17 cellular contexts compared by ENCODE assay signal in genomic region chr14:57938533-57938932, GRCh38.
DNase-seq lines count a peak whose midpoint lies in the region; ATAC-seq and TF ChIP-seq lines count a peak whose summit lies in the region.
"Had no signal": no experiment of that assay in that cellular context is flagged by ENCODE, and none has a peak within 500 bp of the region (broad histone marks: within the 10 kb centered on the region; RNA-seq: fewer than 3 reads in every experiment).

No MANE protein-coding gene starts in this region.

- no peaks in the 10 kb centered on the region for H3K27me3 ChIP-seq in BLaER1 treated with 17β-estradiol and CSF1 and Interleukin-3, amounts not matched to agents 10 nM and 100 nM
- H3K27me3 ChIP-seq: BE2C had no signal

- H3K27ac Mint-ChIP-seq in effector memory CD8-positive, alpha-beta T cell = no peak overlapping the region
- H3K27ac Mint-ChIP-seq in glutamatergic neuron (ENCODE audit: unreplicated experiment) = no peak overlapping the region
- H3K27ac Mint-ChIP-seq: CD4-positive, CD25-positive, alpha-beta regulatory T cell; CD8-positive, alpha-beta T cell had no signal

- H3K9me3 ChIP-seq in BLaER1 treated with 17β-estradiol and CSF1 and Interleukin-3, amounts not matched to agents 10 nM and 100 nM (replicated peaks in 1 of 11) = no peaks in the 10 kb centered on the region
- H3K9me3 ChIP-seq: BE2C, Caco-2 had no signal

- peaks cover 5 to 22% (median 18%) of the 10 kb centered on the region in 10 experiments for H3K4me1 ChIP-seq in BLaER1 treated with 17β-estradiol and CSF1 and Interleukin-3, amounts not matched to agents 10 nM and 100 nM
- H3K4me1 ChIP-seq: BE2C, Caco-2 had no signal

- DNase-seq in ACHN (peak; percentile 39), RPMI8226 (peak; percentile 81), germinal center (ENCODE audit: low spot score) (no peak), glutamatergic neuron (no peak)
- no peak for DNase-seq in effector memory CD8-positive, alpha-beta T cell
- DNase-seq: AML-193; BE2C; Caco-2; CD4-positive, CD25-positive, alpha-beta regulatory T cell; CD8-positive, alpha-beta T cell; DMS153; DND-41; GOT3; H7; HCEC 1CT had no signal

- H3K4me3 ChIP-seq in BLaER1 treated with 17β-estradiol and CSF1 and Interleukin-3, amounts not matched to agents 10 nM and 100 nM = no peak overlapping the region

- H4K20me1 ChIP-seq in BLaER1 treated with 17β-estradiol and CSF1 and Interleukin-3, amounts not matched to agents 10 nM and 100 nM = no peaks in the 10 kb centered on the region

- H3K9me3 Mint-ChIP-seq in effector memory CD8-positive, alpha-beta T cell = peaks cover 0 to 3% of the 10 kb centered on the region in 2 donors
- peaks cover under 1% of the 10 kb centered on the region for H3K9me3 Mint-ChIP-seq in glutamatergic neuron (ENCODE audit: unreplicated experiment)
- H3K9me3 Mint-ChIP-seq: CD4-positive, CD25-positive, alpha-beta regulatory T cell; CD8-positive, alpha-beta T cell had no signal

- H3K36me3 Mint-ChIP-seq in effector memory CD8-positive, alpha-beta T cell (ENCODE audit: insufficient read depth) = no peaks in the 10 kb centered on the region
- no peaks in the 10 kb centered on the region for H3K36me3 Mint-ChIP-seq in glutamatergic neuron (ENCODE audit: unreplicated experiment)
- H3K36me3 Mint-ChIP-seq: CD4-positive, CD25-positive, alpha-beta regulatory T cell; CD8-positive, alpha-beta T cell had no signal

- no peak for ATAC-seq in effector memory CD8-positive, alpha-beta T cell (replicated peaks)
- ATAC-seq: CD8-positive, alpha-beta T cell had no signal

- H3K4me2 ChIP-seq in BLaER1 treated with 17β-estradiol and CSF1 and Interleukin-3, amounts not matched to agents 10 nM and 100 nM = peak overlapping the region in 10 of 11 experiments; percentile 4 to 60 (median 30); a peak in 9 of 22 replicates

- in situ Hi-C loops in ACHN (cut with HindIII; ENCODE audit: low pct_ligation_motif_present, low pct_unique_long_range_greater_than_20kb, low sequenced_read_pairs) = no loop called here

- no peak overlapping the region for H3K9ac ChIP-seq in BLaER1 treated with 17β-estradiol and CSF1 and Interleukin-3, amounts not matched to agents 10 nM and 100 nM

- no peak for TF ChIP-seq CTCF in glutamatergic neuron (IDR thresholded peaks at IDR 0.05; ENCODE audit: partially characterized antibody, unreplicated experiment)

- no peak overlapping the region for H3K27ac ChIP-seq in BLaER1 treated with 17β-estradiol and CSF1 and Interleukin-3, amounts not matched to agents 10 nM and 100 nM
- H3K27ac ChIP-seq: C4-2B had no signal

- no peaks in the 10 kb centered on the region for H3K4me1 Mint-ChIP-seq in effector memory CD8-positive, alpha-beta T cell (ENCODE audit: low read depth in 2 of 2)
- peaks cover 4% of the 10 kb centered on the region for H3K4me1 Mint-ChIP-seq in glutamatergic neuron (ENCODE audit: low read depth, unreplicated experiment)
- H3K4me1 Mint-ChIP-seq: CD4-positive, CD25-positive, alpha-beta regulatory T cell had no signal

- no peaks in the 10 kb centered on the region for H3K36me3 ChIP-seq in BLaER1 treated with 17β-estradiol and CSF1 and Interleukin-3, amounts not matched to agents 10 nM and 100 nM
- H3K36me3 ChIP-seq: BE2C had no signal

- no peaks in the 10 kb centered on the region for H3K27me3 Mint-ChIP-seq in effector memory CD8-positive, alpha-beta T cell
- no peaks in the 10 kb centered on the region for H3K27me3 Mint-ChIP-seq in glutamatergic neuron (ENCODE audit: unreplicated experiment)
- H3K27me3 Mint-ChIP-seq: CD4-positive, CD25-positive, alpha-beta regulatory T cell had no signal

- H3K4me3 Mint-ChIP-seq in effector memory CD8-positive, alpha-beta T cell = no peak overlapping the region
- H3K4me3 Mint-ChIP-seq in glutamatergic neuron (ENCODE audit: unreplicated experiment) = no peak overlapping the region
- H3K4me3 Mint-ChIP-seq: CD4-positive, CD25-positive, alpha-beta regulatory T cell; CD8-positive, alpha-beta T cell had no signal

Comparison
In these comparisons a context has a peak if more than half of its experiments do, and no peak if none do; other contexts are left out.
1. DNase-seq: peak in ACHN (single experiment) and RPMI8226 (single experiment); none in effector memory CD8-positive, alpha-beta T cell (0 of 3), germinal center (single experiment) and glutamatergic neuron (single experiment).